In the genomic region with DNA sequence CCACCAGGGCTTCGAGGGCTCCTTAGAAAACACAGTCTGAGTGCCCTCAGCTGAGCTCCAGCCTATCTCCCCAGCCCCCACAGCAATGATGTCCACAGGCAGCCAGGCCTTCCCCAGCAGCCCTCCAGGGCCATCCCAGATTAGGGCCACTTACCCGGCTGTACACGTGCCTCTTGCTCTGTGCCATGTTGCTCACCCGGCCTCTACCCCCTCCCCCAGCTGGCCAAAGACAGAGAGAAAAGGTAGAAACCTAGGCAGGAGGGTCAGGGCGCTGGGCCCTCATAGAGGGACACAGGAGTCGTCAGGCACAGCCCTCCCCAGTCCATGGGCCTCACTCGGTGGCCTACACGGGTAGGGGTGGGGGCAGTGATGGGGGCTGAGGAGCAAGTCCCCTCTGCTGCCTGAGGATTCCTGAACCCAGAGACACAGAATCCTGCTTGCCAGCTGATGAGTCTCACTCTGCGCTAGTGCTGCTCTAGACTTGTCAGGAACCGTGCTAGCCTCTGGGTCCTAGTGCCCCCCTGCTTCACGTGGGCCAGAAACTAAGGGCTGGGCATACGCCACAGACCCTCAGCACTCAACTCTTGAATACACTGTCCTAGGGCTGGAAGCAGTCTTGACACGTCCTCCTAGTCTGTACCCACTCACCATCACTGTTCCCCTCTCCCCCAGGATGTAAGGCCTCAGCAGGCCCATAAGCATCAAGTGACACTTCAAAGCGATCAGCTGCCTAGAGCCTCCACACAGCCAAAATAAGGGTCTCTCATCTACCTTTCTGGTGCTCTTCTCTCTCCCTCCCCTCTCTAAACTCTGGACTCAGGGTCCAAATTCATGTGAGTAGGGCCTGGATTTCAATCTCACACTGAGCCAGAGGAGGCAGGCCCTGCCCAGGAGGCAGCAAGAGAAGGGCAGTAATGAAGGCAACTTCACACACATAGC, we compare ENCODE assay signal across 1 cellular context.
TF ChIP-seq lines count a peak whose summit lies in the region.

A gene (minus strand): TSS at position 461 of the 939 bp plus-strand sequence. CDS start 274 bp downstream, at position 187.

TF ChIP-seq in HepG2, 621 proteins besides CTCF, POLR2A, EP300 and RAD21 (continued from another document and continues in another):
- TF ChIP-seq, protein P1, sequence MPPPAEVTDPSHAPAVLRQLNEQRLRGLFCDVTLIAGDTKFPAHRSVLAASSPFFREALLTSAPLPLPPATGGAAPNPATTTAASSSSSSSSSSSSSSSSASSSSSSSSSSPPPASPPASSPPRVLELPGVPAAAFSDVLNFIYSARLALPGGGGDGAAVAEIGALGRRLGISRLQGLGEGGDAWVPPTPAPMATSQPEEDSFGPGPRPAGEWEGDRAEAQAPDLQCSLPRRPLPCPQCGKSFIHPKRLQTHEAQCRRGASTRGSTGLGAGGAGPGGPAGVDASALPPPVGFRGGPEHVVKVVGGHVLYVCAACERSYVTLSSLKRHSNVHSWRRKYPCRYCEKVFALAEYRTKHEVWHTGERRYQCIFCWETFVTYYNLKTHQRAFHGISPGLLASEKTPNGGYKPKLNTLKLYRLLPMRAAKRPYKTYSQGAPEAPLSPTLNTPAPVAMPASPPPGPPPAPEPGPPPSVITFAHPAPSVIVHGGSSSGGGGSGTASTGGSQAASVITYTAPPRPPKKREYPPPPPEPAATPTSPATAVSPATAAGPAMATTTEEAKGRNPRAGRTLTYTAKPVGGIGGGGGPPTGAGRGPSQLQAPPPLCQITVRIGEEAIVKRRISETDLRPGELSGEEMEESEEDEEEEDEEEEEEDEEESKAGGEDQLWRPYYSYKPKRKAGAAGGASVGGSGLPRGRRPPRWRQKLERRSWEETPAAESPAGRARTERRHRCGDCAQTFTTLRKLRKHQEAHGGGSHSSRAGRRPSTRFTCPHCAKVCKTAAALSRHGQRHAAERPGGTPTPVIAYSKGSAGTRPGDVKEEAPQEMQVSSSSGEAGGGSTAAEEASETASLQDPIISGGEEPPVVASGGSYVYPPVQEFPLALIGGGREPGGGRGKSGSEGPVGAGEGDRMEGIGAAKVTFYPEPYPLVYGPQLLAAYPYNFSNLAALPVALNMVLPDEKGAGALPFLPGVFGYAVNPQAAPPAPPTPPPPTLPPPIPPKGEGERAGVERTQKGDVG (CRISPR knock-in tag; IDR thresholded peaks at IDR 0.05; ENCODE audit: borderline replicate concordance): peak; percentile 20; the same call in 1 of the 2 replicates
- TF ChIP-seq ZFX (CRISPR knock-in tag; IDR thresholded peaks at IDR 0.05; ENCODE audit: low read depth): no peak
- no peak for TF ChIP-seq GATA4 (IDR thresholded peaks at IDR 0.05; ENCODE audit: borderline replicate concordance, low read depth)
- peak; percentile 58; the same call in 1 of the 2 replicates for TF ChIP-seq ZMYM3 (CRISPR knock-in tag; IDR thresholded peaks at IDR 0.05)
- TF ChIP-seq NFKB2 (CRISPR knock-in tag; IDR thresholded peaks at IDR 0.05; ENCODE audit: borderline replicate concordance): peak; percentile 54; the same call in 1 of the 2 replicates
- TF ChIP-seq MXI1 (IDR thresholded peaks at IDR 0.05; ENCODE audit: borderline replicate concordance, low read depth, low read length): no peak
- TF ChIP-seq ZNF354B (CRISPR knock-in tag; IDR thresholded peaks at IDR 0.05): no peak
- TF ChIP-seq SP5 (CRISPR knock-in tag; IDR thresholded peaks at IDR 0.05; ENCODE audit: borderline replicate concordance, low read depth): no peak
- TF ChIP-seq MEF2D (CRISPR knock-in tag; IDR thresholded peaks at IDR 0.05): no peak
- TF ChIP-seq, protein P2, sequence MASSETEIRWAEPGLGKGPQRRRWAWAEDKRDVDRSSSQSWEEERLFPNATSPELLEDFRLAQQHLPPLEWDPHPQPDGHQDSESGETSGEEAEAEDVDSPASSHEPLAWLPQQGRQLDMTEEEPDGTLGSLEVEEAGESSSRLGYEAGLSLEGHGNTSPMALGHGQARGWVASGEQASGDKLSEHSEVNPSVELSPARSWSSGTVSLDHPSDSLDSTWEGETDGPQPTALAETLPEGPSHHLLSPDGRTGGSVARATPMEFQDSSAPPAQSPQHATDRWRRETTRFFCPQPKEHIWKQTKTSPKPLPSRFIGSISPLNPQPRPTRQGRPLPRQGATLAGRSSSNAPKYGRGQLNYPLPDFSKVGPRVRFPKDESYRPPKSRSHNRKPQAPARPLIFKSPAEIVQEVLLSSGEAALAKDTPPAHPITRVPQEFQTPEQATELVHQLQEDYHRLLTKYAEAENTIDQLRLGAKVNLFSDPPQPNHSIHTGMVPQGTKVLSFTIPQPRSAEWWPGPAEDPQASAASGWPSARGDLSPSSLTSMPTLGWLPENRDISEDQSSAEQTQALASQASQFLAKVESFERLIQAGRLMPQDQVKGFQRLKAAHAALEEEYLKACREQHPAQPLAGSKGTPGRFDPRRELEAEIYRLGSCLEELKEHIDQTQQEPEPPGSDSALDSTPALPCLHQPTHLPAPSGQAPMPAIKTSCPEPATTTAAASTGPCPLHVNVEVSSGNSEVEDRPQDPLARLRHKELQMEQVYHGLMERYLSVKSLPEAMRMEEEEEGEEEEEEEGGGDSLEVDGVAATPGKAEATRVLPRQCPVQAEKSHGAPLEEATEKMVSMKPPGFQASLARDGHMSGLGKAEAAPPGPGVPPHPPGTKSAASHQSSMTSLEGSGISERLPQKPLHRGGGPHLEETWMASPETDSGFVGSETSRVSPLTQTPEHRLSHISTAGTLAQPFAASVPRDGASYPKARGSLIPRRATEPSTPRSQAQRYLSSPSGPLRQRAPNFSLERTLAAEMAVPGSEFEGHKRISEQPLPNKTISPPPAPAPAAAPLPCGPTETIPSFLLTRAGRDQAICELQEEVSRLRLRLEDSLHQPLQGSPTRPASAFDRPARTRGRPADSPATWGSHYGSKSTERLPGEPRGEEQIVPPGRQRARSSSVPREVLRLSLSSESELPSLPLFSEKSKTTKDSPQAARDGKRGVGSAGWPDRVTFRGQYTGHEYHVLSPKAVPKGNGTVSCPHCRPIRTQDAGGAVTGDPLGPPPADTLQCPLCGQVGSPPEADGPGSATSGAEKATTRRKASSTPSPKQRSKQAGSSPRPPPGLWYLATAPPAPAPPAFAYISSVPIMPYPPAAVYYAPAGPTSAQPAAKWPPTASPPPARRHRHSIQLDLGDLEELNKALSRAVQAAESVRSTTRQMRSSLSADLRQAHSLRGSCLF (CRISPR knock-in tag; IDR thresholded peaks at IDR 0.05; ENCODE audit: borderline replicate concordance): no peak
- peak; percentile 79; the same call in 1 of the 2 replicates for TF ChIP-seq DNMT1 (CRISPR knock-in tag; IDR thresholded peaks at IDR 0.05)
- TF ChIP-seq MYC (CRISPR knock-in tag; IDR thresholded peaks at IDR 0.05; ENCODE audit: borderline replicate concordance): peak; percentile 52; the same call in 1 of the 2 replicates
- peak; percentile 95 for TF ChIP-seq XRCC5 (optimal IDR thresholded peaks at IDR 0.05; ENCODE audit: low read length)
- peak; percentile 55 for TF ChIP-seq TEAD3 (CRISPR knock-in tag; optimal IDR thresholded peaks at IDR 0.05; ENCODE audit: borderline replicate concordance)
- peak; percentile 28; the same call in 1 of the 2 replicates for TF ChIP-seq ZNF788 (CRISPR knock-in tag; IDR thresholded peaks at IDR 0.05; ENCODE audit: borderline replicate concordance)
- TF ChIP-seq ZNF225 (CRISPR knock-in tag; IDR thresholded peaks at IDR 0.05): 0 out of 2 replicates have a peak, but pooled peaks have one; percentile 38
- TF ChIP-seq ZBTB38 (CRISPR knock-in tag; IDR thresholded peaks at IDR 0.05): 0 out of 2 replicates have a peak, but pooled peaks have one; percentile 28
- no peak for TF ChIP-seq KLF16 (CRISPR knock-in tag; IDR thresholded peaks at IDR 0.05)
- TF ChIP-seq TAF1 (CRISPR knock-in tag; IDR thresholded peaks at IDR 0.05): no peak
- no peak for TF ChIP-seq TP53 (CRISPR knock-in tag; conservative IDR thresholded peaks at IDR 0.05)
- TF ChIP-seq, protein P3, sequence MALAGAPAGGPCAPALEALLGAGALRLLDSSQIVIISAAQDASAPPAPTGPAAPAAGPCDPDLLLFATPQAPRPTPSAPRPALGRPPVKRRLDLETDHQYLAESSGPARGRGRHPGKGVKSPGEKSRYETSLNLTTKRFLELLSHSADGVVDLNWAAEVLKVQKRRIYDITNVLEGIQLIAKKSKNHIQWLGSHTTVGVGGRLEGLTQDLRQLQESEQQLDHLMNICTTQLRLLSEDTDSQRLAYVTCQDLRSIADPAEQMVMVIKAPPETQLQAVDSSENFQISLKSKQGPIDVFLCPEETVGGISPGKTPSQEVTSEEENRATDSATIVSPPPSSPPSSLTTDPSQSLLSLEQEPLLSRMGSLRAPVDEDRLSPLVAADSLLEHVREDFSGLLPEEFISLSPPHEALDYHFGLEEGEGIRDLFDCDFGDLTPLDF (CRISPR knock-in tag; IDR thresholded peaks at IDR 0.05): no peak
- TF ChIP-seq, protein P4, sequence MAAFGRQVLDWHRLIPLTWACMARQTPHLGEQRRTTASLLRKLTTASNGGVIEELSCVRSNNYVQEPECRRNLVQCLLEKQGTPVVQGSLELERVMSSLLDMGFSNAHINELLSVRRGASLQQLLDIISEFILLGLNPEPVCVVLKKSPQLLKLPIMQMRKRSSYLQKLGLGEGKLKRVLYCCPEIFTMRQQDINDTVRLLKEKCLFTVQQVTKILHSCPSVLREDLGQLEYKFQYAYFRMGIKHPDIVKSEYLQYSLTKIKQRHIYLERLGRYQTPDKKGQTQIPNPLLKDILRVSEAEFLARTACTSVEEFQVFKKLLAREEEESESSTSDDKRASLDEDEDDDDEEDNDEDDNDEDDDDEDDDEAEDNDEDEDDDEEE (CRISPR knock-in tag; IDR thresholded peaks at IDR 0.05): 0 out of 2 replicates have a peak, but pooled peaks have one; percentile 50
- TF ChIP-seq ZNF230 (CRISPR knock-in tag; IDR thresholded peaks at IDR 0.05): no peak
- TF ChIP-seq, protein P5, sequence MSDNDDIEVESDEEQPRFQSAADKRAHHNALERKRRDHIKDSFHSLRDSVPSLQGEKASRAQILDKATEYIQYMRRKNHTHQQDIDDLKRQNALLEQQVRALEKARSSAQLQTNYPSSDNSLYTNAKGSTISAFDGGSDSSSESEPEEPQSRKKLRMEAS (IDR thresholded peaks at IDR 0.05): peak; percentile 57; the same call in 1 of the 2 replicates
- TF ChIP-seq, protein P6, sequence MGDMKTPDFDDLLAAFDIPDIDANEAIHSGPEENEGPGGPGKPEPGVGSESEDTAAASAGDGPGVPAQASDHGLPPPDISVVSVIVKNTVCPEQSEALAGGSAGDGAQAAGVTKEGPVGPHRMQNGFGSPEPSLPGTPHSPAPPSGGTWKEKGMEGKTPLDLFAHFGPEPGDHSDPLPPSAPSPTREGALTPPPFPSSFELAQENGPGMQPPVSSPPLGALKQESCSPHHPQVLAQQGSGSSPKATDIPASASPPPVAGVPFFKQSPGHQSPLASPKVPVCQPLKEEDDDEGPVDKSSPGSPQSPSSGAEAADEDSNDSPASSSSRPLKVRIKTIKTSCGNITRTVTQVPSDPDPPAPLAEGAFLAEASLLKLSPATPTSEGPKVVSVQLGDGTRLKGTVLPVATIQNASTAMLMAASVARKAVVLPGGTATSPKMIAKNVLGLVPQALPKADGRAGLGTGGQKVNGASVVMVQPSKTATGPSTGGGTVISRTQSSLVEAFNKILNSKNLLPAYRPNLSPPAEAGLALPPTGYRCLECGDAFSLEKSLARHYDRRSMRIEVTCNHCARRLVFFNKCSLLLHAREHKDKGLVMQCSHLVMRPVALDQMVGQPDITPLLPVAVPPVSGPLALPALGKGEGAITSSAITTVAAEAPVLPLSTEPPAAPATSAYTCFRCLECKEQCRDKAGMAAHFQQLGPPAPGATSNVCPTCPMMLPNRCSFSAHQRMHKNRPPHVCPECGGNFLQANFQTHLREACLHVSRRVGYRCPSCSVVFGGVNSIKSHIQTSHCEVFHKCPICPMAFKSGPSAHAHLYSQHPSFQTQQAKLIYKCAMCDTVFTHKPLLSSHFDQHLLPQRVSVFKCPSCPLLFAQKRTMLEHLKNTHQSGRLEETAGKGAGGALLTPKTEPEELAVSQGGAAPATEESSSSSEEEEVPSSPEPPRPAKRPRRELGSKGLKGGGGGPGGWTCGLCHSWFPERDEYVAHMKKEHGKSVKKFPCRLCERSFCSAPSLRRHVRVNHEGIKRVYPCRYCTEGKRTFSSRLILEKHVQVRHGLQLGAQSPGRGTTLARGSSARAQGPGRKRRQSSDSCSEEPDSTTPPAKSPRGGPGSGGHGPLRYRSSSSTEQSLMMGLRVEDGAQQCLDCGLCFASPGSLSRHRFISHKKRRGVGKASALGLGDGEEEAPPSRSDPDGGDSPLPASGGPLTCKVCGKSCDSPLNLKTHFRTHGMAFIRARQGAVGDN (CRISPR knock-in tag; IDR thresholded peaks at IDR 0.05): peak; percentile 35
- TF ChIP-seq, protein P7, sequence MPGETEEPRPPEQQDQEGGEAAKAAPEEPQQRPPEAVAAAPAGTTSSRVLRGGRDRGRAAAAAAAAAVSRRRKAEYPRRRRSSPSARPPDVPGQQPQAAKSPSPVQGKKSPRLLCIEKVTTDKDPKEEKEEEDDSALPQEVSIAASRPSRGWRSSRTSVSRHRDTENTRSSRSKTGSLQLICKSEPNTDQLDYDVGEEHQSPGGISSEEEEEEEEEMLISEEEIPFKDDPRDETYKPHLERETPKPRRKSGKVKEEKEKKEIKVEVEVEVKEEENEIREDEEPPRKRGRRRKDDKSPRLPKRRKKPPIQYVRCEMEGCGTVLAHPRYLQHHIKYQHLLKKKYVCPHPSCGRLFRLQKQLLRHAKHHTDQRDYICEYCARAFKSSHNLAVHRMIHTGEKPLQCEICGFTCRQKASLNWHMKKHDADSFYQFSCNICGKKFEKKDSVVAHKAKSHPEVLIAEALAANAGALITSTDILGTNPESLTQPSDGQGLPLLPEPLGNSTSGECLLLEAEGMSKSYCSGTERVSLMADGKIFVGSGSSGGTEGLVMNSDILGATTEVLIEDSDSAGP (CRISPR knock-in tag; IDR thresholded peaks at IDR 0.05; ENCODE audit: borderline replicate concordance): 0 out of 2 replicates have a peak, but pooled peaks have one; percentile 54
- no peak for TF ChIP-seq ZNF496 (CRISPR knock-in tag; IDR thresholded peaks at IDR 0.05; ENCODE audit: insufficient replicate concordance)
- no peak for TF ChIP-seq TBX3 (IDR thresholded peaks at IDR 0.05; ENCODE audit: borderline replicate concordance)
- TF ChIP-seq ZNF883 (CRISPR knock-in tag; IDR thresholded peaks at IDR 0.05; ENCODE audit: not compliant biosample characterization): peak; percentile 51
- TF ChIP-seq HIVEP1 (CRISPR knock-in tag; IDR thresholded peaks at IDR 0.05): 0 out of 2 replicates have a peak, but pooled peaks have one; percentile 38
- no peak for TF ChIP-seq MYNN (CRISPR knock-in tag; IDR thresholded peaks at IDR 0.05; ENCODE audit: low read depth)
- TF ChIP-seq, protein P8, sequence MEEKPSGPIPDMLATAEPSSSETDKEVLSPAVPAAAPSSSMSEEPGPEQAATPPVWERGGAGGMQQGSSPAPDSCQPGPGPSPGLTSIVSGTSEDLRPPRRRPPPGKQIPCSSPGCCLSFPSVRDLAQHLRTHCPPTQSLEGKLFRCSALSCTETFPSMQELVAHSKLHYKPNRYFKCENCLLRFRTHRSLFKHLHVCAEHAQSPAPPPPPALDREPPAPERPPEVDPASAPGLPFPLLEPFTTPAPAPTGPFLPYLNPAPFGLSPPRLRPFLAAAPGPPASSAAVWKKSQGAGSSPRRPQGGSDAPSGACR (CRISPR knock-in tag; IDR thresholded peaks at IDR 0.05): no peak
- TF ChIP-seq, protein P9, sequence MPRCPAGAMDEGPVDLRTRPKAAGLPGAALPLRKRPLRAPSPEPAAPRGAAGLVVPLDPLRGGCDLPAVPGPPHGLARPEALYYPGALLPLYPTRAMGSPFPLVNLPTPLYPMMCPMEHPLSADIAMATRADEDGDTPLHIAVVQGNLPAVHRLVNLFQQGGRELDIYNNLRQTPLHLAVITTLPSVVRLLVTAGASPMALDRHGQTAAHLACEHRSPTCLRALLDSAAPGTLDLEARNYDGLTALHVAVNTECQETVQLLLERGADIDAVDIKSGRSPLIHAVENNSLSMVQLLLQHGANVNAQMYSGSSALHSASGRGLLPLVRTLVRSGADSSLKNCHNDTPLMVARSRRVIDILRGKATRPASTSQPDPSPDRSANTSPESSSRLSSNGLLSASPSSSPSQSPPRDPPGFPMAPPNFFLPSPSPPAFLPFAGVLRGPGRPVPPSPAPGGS (CRISPR knock-in tag; IDR thresholded peaks at IDR 0.05): no peak
